In the genomic region with DNA sequence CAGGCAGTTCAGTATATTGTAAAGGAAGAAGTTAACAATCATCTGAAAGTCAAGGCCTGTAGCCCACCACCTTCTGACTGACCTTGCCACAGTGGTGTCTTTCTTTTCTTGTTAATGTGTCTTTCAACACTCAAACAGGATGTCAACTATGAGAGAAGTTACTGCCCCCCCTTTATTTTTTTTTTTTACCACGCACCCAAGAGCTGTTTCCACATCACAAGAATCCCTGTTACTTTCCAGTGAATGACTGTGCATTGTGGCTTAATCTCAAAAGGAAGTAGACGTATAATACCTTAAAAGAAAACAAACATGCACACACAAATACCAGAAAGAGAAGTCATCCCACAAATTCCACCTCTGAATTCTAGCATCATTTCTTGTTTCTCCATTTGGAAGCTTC, we compare ENCODE assay signal across 10 cellular contexts.
DNase-seq lines count a peak whose midpoint lies in the region; ATAC-seq, FAIRE-seq and TF ChIP-seq lines count a peak whose summit lies in the region.
"Had no signal": no experiment of that assay in that cellular context is flagged by ENCODE, and none has a peak within 500 bp of the region (broad histone marks: within the 10 kb centered on the region; RNA-seq: fewer than 3 reads in every experiment).

No MANE protein-coding gene starts in this region.

- H3K9me3 ChIP-seq in GM23248 (ENCODE audit: low read depth) (no peaks in the 10 kb centered on the region), fibroblast of lung (ENCODE audit: control insufficient read depth, insufficient read depth, low read depth, low read length) (no peaks in the 10 kb centered on the region)

- H3K4me2 ChIP-seq in GM23248 (ENCODE audit: unreplicated experiment) = no peak overlapping the region
- no peak overlapping the region for H3K4me2 ChIP-seq in fibroblast of lung (ENCODE audit: extremely low read depth, insufficient read depth, low read length)

- no peak for TF ChIP-seq CTCF in fibroblast of lung (conservative IDR thresholded peaks at IDR 0.05 in 1 of 2, IDR thresholded peaks at IDR 0.05 in 1 of 2; ENCODE audit: low read depth in 1 of 2, low read length in 2 of 2)

- peaks cover 28% of the 10 kb centered on the region for H3K27me3 ChIP-seq in GM23248 (replicated peaks; ENCODE audit: insufficient read depth)
- no peaks in the 10 kb centered on the region for H3K27me3 ChIP-seq in fibroblast of lung (ENCODE audit: control insufficient read depth, insufficient read depth, low read length)

- no peaks in the 10 kb centered on the region for H3K79me2 ChIP-seq in GM23248 (ENCODE audit: insufficient read depth)
- no peaks in the 10 kb centered on the region for H3K79me2 ChIP-seq in fibroblast of lung (ENCODE audit: control insufficient read depth, insufficient read depth, low read length)

- H3K27ac ChIP-seq in GM23248 (no peak overlapping the region), fibroblast of lung (ENCODE audit: insufficient read depth, low read length) (no peak overlapping the region)

- H4K20me1 ChIP-seq in GM23248 (ENCODE audit: insufficient read depth) = no peaks in the 10 kb centered on the region
- no peaks in the 10 kb centered on the region for H4K20me1 ChIP-seq in fibroblast of lung (ENCODE audit: control insufficient read depth, extremely low read depth, insufficient read depth, low read length)

- POLR2A ChIA-PET in HEK293T (lab: Yijun Ruan, JAX) = no interaction called here

- CTCF ChIA-PET in HEK293T (lab: Yijun Ruan, JAX) = interaction anchor here (1.1 kb wide), 1 partner anchor 15 kb away, joined by 5 read pairs; no protein-coding TSS in a partner anchor

- FAIRE-seq in RCC 7860 (lab: Jason Lieb, UNC) = peak; percentile 92

- H2AFZ ChIP-seq in GM23248 (no peak overlapping the region), fibroblast of lung (ENCODE audit: low read length) (no peak overlapping the region)

- DNase-seq in GM23248 (peak; percentile 70), RCC 7860 (ENCODE audit: low spot score) (peak; percentile 93), fibroblast of lung (ENCODE audit: low read depth in 2 of 2) (peak; percentile 68 to 97), skeletal muscle cell (ENCODE audit: low read depth) (peak; percentile 80), HEK293T (ENCODE audit: extremely low spot score) (no peak), NCI-H2171 treated with DMSO at 0.1 percent for 48 hours (lab: John Stamatoyannopoulos, UW) (no peak)
- DNase-seq: activated CD4-positive, CD25-positive, alpha-beta regulatory T cell treated with anti-CD3 and anti-CD28 coated beads, Interleukin-2, amount 50 U/mL, for 72 hours; effector CD8-positive, alpha-beta T cell had no signal

- peaks cover 11% of the 10 kb centered on the region for H3K4me1 ChIP-seq in GM23248 (ENCODE audit: insufficient read depth)
- peaks cover 4% of the 10 kb centered on the region for H3K4me1 ChIP-seq in fibroblast of lung (ENCODE audit: control insufficient read depth, extremely low read depth, insufficient read depth, low read length)

- ATAC-seq in HG02840 (IDR thresholded peaks at IDR 0.05; ENCODE audit: low FRiP score, unreplicated experiment) = no peak
- no peak for ATAC-seq in HG03139 (IDR thresholded peaks at IDR 0.05; ENCODE audit: unreplicated experiment)

- 3 to 4% methylated on average over 2 of the region's 2 CpGs for WGBS in GM23248 (ENCODE audit: low coverage in 1 of 2, low lambda C conversion rate in 2 of 2, missing lambda C conversion rate in 2 of 2), 2 experiments

- in situ Hi-C loops in GM23248 (cut with MboI) = no loop called here

- H3K9me2 ChIP-seq in GM23248 (ENCODE audit: insufficient read depth) = no peaks in the 10 kb centered on the region

- H3F3A ChIP-seq in GM23248 (ENCODE audit: insufficient read depth) = 0 out of 2 replicates have a peak, but pooled peaks cover 2% of the 10 kb centered on the region

- H3K4me3 ChIP-seq in GM23248 (no peak overlapping the region), fibroblast of lung (replicated peaks in 1 of 4; ENCODE audit: control extremely low read depth in 1 of 4, insufficient read depth in 1 of 4, low read depth in 3 of 4, low read length in 4 of 4) (no peak overlapping the region), skeletal muscle cell (ENCODE audit: low read depth, low read length) (no peak overlapping the region)

- no peak overlapping the region for H3K9ac ChIP-seq in GM23248
- no peak overlapping the region for H3K9ac ChIP-seq in fibroblast of lung (ENCODE audit: insufficient read depth, low read length)

- no peaks in the 10 kb centered on the region for H3K36me3 ChIP-seq in GM23248 (ENCODE audit: low read depth)
- no peaks in the 10 kb centered on the region for H3K36me3 ChIP-seq in fibroblast of lung (ENCODE audit: control insufficient read depth, insufficient read depth, low read length)

TF ChIP-seq in HEK293T, 16 proteins besides CTCF, POLR2A, EP300 and RAD21:
- no peak for TF ChIP-seq ARNT (IDR thresholded peaks at IDR 0.05)
- no peak for TF ChIP-seq L3MBTL2 (conservative IDR thresholded peaks at IDR 0.05)
- TF ChIP-seq FOXK2 (IDR thresholded peaks at IDR 0.05) = no peak
- no peak for TF ChIP-seq BHLHE40 (IDR thresholded peaks at IDR 0.05; ENCODE audit: borderline replicate concordance)
- no peak for TF ChIP-seq LEF1 (IDR thresholded peaks at IDR 0.05; ENCODE audit: borderline replicate concordance)
- TF ChIP-seq CTBP1 (IDR thresholded peaks at IDR 0.05; ENCODE audit: borderline replicate concordance) = no peak
- no peak for TF ChIP-seq SUZ12 (IDR thresholded peaks at IDR 0.05)
- no peak for TF ChIP-seq SP1 (IDR thresholded peaks at IDR 0.05)
- no peak for TF ChIP-seq HDGF (IDR thresholded peaks at IDR 0.05; ENCODE audit: borderline replicate concordance)
- TF ChIP-seq TARDBP (IDR thresholded peaks at IDR 0.05) = no peak
- TF ChIP-seq ZNF384 (IDR thresholded peaks at IDR 0.05) = no peak
- TF ChIP-seq, protein P1, sequence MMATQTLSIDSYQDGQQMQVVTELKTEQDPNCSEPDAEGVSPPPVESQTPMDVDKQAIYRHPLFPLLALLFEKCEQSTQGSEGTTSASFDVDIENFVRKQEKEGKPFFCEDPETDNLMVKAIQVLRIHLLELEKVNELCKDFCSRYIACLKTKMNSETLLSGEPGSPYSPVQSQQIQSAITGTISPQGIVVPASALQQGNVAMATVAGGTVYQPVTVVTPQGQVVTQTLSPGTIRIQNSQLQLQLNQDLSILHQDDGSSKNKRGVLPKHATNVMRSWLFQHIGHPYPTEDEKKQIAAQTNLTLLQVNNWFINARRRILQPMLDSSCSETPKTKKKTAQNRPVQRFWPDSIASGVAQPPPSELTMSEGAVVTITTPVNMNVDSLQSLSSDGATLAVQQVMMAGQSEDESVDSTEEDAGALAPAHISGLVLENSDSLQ (IDR thresholded peaks at IDR 0.05) = no peak
- TF ChIP-seq FOXM1 (IDR thresholded peaks at IDR 0.05; ENCODE audit: borderline replicate concordance) = no peak
- TF ChIP-seq ELF4 (IDR thresholded peaks at IDR 0.05) = no peak
- no peak for TF ChIP-seq FOXA1 (IDR thresholded peaks at IDR 0.05)
- TF ChIP-seq NFRKB (IDR thresholded peaks at IDR 0.05) = no peak

Comparison
In these comparisons a context has a peak if more than half of its experiments do, and no peak if none do; other contexts are left out.
1. DNase-seq: peak in GM23248 (single experiment), RCC 7860 (single experiment), fibroblast of lung (2 of 2) and skeletal muscle cell (single experiment); none in HEK293T (single experiment) and NCI-H2171 treated with DMSO at 0.1 percent for 48 hours (single experiment).